Comparison of ENCODE assay signal across 1 cellular context in genomic region chr5:157072508-157072907, GRCh38.
TF ChIP-seq lines count a peak whose summit lies in the region.

No MANE protein-coding gene starts in this region.

TF ChIP-seq in HepG2, 621 proteins besides CTCF, POLR2A, EP300 and RAD21:
- TF ChIP-seq, protein P1, sequence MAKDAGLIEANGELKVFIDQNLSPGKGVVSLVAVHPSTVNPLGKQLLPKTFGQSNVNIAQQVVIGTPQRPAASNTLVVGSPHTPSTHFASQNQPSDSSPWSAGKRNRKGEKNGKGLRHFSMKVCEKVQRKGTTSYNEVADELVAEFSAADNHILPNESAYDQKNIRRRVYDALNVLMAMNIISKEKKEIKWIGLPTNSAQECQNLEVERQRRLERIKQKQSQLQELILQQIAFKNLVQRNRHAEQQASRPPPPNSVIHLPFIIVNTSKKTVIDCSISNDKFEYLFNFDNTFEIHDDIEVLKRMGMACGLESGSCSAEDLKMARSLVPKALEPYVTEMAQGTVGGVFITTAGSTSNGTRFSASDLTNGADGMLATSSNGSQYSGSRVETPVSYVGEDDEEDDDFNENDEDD (CRISPR knock-in tag; IDR thresholded peaks at IDR 0.05; ENCODE audit: borderline replicate concordance): no peak
- TF ChIP-seq ZNF670 (CRISPR knock-in tag; IDR thresholded peaks at IDR 0.05; ENCODE audit: borderline replicate concordance) (peak; percentile 45; the same call in 1 of the 2 replicates), TEAD3 (CRISPR knock-in tag; optimal IDR thresholded peaks at IDR 0.05; ENCODE audit: borderline replicate concordance) (no peak), SSRP1 (CRISPR knock-in tag; IDR thresholded peaks at IDR 0.05) (no peak), DZIP1 (CRISPR knock-in tag; IDR thresholded peaks at IDR 0.05) (no peak), FOSL2 (CRISPR knock-in tag; IDR thresholded peaks at IDR 0.05) (peak; percentile 72), RXRB (CRISPR knock-in tag; IDR thresholded peaks at IDR 0.05; ENCODE audit: borderline replicate concordance) (peak; percentile 17; the same call in 1 of the 2 replicates), SAFB2 (CRISPR knock-in tag; IDR thresholded peaks at IDR 0.05; ENCODE audit: borderline replicate concordance, low read depth) (no peak), ZNF354B (CRISPR knock-in tag; IDR thresholded peaks at IDR 0.05) (no peak), ZFYVE20 (CRISPR knock-in tag; IDR thresholded peaks at IDR 0.05; ENCODE audit: borderline replicate concordance, low read depth) (no peak), SOX5 (CRISPR knock-in tag; IDR thresholded peaks at IDR 0.05; ENCODE audit: borderline replicate concordance) (peak; percentile 26; the same call in 1 of the 2 replicates), RARA (CRISPR knock-in tag; IDR thresholded peaks at IDR 0.05) (0 out of 2 replicates have a peak, but pooled peaks have one; percentile 14), YY1 (IDR thresholded peaks at IDR 0.05; ENCODE audit: insufficient read depth, insufficient replicate concordance, low read depth, low read length) (no peak), KAT8 (CRISPR knock-in tag; IDR thresholded peaks at IDR 0.05) (no peak), KLF16 (CRISPR knock-in tag; IDR thresholded peaks at IDR 0.05) (no peak), ARNTL (CRISPR knock-in tag; IDR thresholded peaks at IDR 0.05) (no peak), SRSF4 (IDR thresholded peaks at IDR 0.05; ENCODE audit: low read depth, low read length, poor library complexity, severe bottlenecking) (no peak), SALL1 (CRISPR knock-in tag; IDR thresholded peaks at IDR 0.05) (peak; percentile 50; the same call in 1 of the 2 replicates), KAT2B (IDR thresholded peaks at IDR 0.05; ENCODE audit: borderline replicate concordance, low read depth, low read length) (no peak), MAZ (IDR thresholded peaks at IDR 0.05; ENCODE audit: borderline replicate concordance, low read depth, low read length) (no peak), MAZ (CRISPR knock-in tag; IDR thresholded peaks at IDR 0.05; ENCODE audit: low read depth) (no peak), SKI (IDR thresholded peaks at IDR 0.05; ENCODE audit: partially characterized antibody) (no peak), ZHX1 (CRISPR knock-in tag; IDR thresholded peaks at IDR 0.05; ENCODE audit: low read depth) (no peak), ZNF788 (CRISPR knock-in tag; IDR thresholded peaks at IDR 0.05; ENCODE audit: borderline replicate concordance) (no peak)
- TF ChIP-seq, protein P2, sequence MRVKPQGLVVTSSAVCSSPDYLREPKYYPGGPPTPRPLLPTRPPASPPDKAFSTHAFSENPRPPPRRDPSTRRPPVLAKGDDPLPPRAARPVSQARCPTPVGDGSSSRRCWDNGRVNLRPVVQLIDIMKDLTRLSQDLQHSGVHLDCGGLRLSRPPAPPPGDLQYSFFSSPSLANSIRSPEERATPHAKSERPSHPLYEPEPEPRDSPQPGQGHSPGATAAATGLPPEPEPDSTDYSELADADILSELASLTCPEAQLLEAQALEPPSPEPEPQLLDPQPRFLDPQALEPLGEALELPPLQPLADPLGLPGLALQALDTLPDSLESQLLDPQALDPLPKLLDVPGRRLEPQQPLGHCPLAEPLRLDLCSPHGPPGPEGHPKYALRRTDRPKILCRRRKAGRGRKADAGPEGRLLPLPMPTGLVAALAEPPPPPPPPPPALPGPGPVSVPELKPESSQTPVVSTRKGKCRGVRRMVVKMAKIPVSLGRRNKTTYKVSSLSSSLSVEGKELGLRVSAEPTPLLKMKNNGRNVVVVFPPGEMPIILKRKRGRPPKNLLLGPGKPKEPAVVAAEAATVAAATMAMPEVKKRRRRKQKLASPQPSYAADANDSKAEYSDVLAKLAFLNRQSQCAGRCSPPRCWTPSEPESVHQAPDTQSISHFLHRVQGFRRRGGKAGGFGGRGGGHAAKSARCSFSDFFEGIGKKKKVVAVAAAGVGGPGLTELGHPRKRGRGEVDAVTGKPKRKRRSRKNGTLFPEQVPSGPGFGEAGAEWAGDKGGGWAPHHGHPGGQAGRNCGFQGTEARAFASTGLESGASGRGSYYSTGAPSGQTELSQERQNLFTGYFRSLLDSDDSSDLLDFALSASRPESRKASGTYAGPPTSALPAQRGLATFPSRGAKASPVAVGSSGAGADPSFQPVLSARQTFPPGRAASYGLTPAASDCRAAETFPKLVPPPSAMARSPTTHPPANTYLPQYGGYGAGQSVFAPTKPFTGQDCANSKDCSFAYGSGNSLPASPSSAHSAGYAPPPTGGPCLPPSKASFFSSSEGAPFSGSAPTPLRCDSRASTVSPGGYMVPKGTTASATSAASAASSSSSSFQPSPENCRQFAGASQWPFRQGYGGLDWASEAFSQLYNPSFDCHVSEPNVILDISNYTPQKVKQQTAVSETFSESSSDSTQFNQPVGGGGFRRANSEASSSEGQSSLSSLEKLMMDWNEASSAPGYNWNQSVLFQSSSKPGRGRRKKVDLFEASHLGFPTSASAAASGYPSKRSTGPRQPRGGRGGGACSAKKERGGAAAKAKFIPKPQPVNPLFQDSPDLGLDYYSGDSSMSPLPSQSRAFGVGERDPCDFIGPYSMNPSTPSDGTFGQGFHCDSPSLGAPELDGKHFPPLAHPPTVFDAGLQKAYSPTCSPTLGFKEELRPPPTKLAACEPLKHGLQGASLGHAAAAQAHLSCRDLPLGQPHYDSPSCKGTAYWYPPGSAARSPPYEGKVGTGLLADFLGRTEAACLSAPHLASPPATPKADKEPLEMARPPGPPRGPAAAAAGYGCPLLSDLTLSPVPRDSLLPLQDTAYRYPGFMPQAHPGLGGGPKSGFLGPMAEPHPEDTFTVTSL (CRISPR knock-in tag; IDR thresholded peaks at IDR 0.05; ENCODE audit: borderline replicate concordance): peak; percentile 54; the same call in 1 of the 2 replicates
- TF ChIP-seq, protein P3, sequence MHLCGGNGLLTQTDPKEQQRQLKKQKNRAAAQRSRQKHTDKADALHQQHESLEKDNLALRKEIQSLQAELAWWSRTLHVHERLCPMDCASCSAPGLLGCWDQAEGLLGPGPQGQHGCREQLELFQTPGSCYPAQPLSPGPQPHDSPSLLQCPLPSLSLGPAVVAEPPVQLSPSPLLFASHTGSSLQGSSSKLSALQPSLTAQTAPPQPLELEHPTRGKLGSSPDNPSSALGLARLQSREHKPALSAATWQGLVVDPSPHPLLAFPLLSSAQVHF (CRISPR knock-in tag; IDR thresholded peaks at IDR 0.05): no peak
- TF ChIP-seq, protein P4, sequence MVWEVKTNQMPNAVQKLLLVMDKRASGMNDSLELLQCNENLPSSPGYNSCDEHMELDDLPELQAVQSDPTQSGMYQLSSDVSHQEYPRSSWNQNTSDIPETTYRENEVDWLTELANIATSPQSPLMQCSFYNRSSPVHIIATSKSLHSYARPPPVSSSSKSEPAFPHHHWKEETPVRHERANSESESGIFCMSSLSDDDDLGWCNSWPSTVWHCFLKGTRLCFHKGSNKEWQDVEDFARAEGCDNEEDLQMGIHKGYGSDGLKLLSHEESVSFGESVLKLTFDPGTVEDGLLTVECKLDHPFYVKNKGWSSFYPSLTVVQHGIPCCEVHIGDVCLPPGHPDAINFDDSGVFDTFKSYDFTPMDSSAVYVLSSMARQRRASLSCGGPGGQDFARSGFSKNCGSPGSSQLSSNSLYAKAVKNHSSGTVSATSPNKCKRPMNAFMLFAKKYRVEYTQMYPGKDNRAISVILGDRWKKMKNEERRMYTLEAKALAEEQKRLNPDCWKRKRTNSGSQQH (CRISPR knock-in tag; IDR thresholded peaks at IDR 0.05; ENCODE audit: low read depth): no peak
- TF ChIP-seq, protein P5, sequence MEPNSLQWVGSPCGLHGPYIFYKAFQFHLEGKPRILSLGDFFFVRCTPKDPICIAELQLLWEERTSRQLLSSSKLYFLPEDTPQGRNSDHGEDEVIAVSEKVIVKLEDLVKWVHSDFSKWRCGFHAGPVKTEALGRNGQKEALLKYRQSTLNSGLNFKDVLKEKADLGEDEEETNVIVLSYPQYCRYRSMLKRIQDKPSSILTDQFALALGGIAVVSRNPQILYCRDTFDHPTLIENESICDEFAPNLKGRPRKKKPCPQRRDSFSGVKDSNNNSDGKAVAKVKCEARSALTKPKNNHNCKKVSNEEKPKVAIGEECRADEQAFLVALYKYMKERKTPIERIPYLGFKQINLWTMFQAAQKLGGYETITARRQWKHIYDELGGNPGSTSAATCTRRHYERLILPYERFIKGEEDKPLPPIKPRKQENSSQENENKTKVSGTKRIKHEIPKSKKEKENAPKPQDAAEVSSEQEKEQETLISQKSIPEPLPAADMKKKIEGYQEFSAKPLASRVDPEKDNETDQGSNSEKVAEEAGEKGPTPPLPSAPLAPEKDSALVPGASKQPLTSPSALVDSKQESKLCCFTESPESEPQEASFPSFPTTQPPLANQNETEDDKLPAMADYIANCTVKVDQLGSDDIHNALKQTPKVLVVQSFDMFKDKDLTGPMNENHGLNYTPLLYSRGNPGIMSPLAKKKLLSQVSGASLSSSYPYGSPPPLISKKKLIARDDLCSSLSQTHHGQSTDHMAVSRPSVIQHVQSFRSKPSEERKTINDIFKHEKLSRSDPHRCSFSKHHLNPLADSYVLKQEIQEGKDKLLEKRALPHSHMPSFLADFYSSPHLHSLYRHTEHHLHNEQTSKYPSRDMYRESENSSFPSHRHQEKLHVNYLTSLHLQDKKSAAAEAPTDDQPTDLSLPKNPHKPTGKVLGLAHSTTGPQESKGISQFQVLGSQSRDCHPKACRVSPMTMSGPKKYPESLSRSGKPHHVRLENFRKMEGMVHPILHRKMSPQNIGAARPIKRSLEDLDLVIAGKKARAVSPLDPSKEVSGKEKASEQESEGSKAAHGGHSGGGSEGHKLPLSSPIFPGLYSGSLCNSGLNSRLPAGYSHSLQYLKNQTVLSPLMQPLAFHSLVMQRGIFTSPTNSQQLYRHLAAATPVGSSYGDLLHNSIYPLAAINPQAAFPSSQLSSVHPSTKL (CRISPR knock-in tag; IDR thresholded peaks at IDR 0.05): 0 out of 2 replicates have a peak, but pooled peaks have one; percentile 13
